ENCODE assay signal across 1 cellular context in genomic region chr17:65137076-65137935, GRCh38.
TF ChIP-seq lines count a peak whose summit lies in the region.

Gene RGS9 (plus strand): TSS chr17:65137370. CDS start chr17:65137541, 171 bp downstream.

TF ChIP-seq in HepG2, 621 proteins besides CTCF, POLR2A, EP300 and RAD21 (continued from another document and continues in another):
- TF ChIP-seq ZNF503 (CRISPR knock-in tag; IDR thresholded peaks at IDR 0.05): no peak
- no peak for TF ChIP-seq DMAP1 (CRISPR knock-in tag; IDR thresholded peaks at IDR 0.05)
- no peak; the same call in 1 of the 2 replicates for TF ChIP-seq MNT (IDR thresholded peaks at IDR 0.05)
- TF ChIP-seq EED (CRISPR knock-in tag; IDR thresholded peaks at IDR 0.05): no peak
- TF ChIP-seq RAD51 (IDR thresholded peaks at IDR 0.05; ENCODE audit: borderline replicate concordance): no peak
- TF ChIP-seq DBP (CRISPR knock-in tag; IDR thresholded peaks at IDR 0.05; ENCODE audit: not compliant biosample characterization): no peak
- no peak for TF ChIP-seq ZNF598 (CRISPR knock-in tag; IDR thresholded peaks at IDR 0.05; ENCODE audit: borderline replicate concordance)
- TF ChIP-seq ZC3H13 (CRISPR knock-in tag; IDR thresholded peaks at IDR 0.05): no peak; the same call in 1 of the 2 replicates
- TF ChIP-seq ZNF775 (CRISPR knock-in tag; IDR thresholded peaks at IDR 0.05; ENCODE audit: borderline replicate concordance): no peak
- peak; percentile 67 for TF ChIP-seq ZGPAT (CRISPR knock-in tag; IDR thresholded peaks at IDR 0.05)
- TF ChIP-seq RBFOX2 (IDR thresholded peaks at IDR 0.05; ENCODE audit: low read depth, low read length): no peak
- no peak for TF ChIP-seq MXI1 (IDR thresholded peaks at IDR 0.05; ENCODE audit: borderline replicate concordance, low read depth, low read length)
- peak; percentile 83 for TF ChIP-seq ZMYM4 (CRISPR knock-in tag; IDR thresholded peaks at IDR 0.05)
- TF ChIP-seq ZNF264 (CRISPR knock-in tag; IDR thresholded peaks at IDR 0.05): no peak
- TF ChIP-seq ZNF260 (CRISPR knock-in tag; IDR thresholded peaks at IDR 0.05; ENCODE audit: borderline replicate concordance, low read depth): no peak
- no peak for TF ChIP-seq HMG20A (CRISPR knock-in tag; IDR thresholded peaks at IDR 0.05; ENCODE audit: borderline replicate concordance)
- TF ChIP-seq PRMT3 (CRISPR knock-in tag; IDR thresholded peaks at IDR 0.05; ENCODE audit: borderline replicate concordance, low read depth): no peak
- TF ChIP-seq XBP1 (CRISPR knock-in tag; IDR thresholded peaks at IDR 0.05): no peak
- no peak for TF ChIP-seq ZNF720 (CRISPR knock-in tag; IDR thresholded peaks at IDR 0.05)
- no peak for TF ChIP-seq ATF1 (CRISPR knock-in tag; IDR thresholded peaks at IDR 0.05)
- no peak for TF ChIP-seq FUBP1 (CRISPR knock-in tag; IDR thresholded peaks at IDR 0.05; ENCODE audit: borderline replicate concordance)
- no peak for TF ChIP-seq RFXANK (CRISPR knock-in tag; IDR thresholded peaks at IDR 0.05)
- no peak for TF ChIP-seq HNRNPH1 (optimal IDR thresholded peaks at IDR 0.05; ENCODE audit: low read depth, low read length)
- TF ChIP-seq TEAD3 (CRISPR knock-in tag; optimal IDR thresholded peaks at IDR 0.05; ENCODE audit: borderline replicate concordance): peak; percentile 54
- no peak for TF ChIP-seq UBTF (CRISPR knock-in tag; IDR thresholded peaks at IDR 0.05)
- no peak for TF ChIP-seq ZFAT (CRISPR knock-in tag; conservative IDR thresholded peaks at IDR 0.05)
- no peak for TF ChIP-seq NFRKB (IDR thresholded peaks at IDR 0.05)
- TF ChIP-seq GMEB2 (CRISPR knock-in tag; IDR thresholded peaks at IDR 0.05; ENCODE audit: low read depth): 0 out of 2 replicates have a peak, but pooled peaks have one; percentile 19
- TF ChIP-seq PHF21A (CRISPR knock-in tag; IDR thresholded peaks at IDR 0.05): peak; percentile 20; the same call in 1 of the 2 replicates
- no peak for TF ChIP-seq SP5 (CRISPR knock-in tag; IDR thresholded peaks at IDR 0.05; ENCODE audit: borderline replicate concordance, low read depth)
- TF ChIP-seq ZFY (CRISPR knock-in tag; IDR thresholded peaks at IDR 0.05): no peak
- no peak for TF ChIP-seq CSRNP1 (CRISPR knock-in tag; IDR thresholded peaks at IDR 0.05)
- no peak for TF ChIP-seq ZFP82 (CRISPR knock-in tag; IDR thresholded peaks at IDR 0.05; ENCODE audit: borderline replicate concordance)
- TF ChIP-seq HES4 (CRISPR knock-in tag; IDR thresholded peaks at IDR 0.05; ENCODE audit: borderline replicate concordance): 0 out of 2 replicates have a peak, but pooled peaks have one; percentile 56
- no peak for TF ChIP-seq LRRFIP1 (CRISPR knock-in tag; conservative IDR thresholded peaks at IDR 0.05)
- no peak for TF ChIP-seq ELK4 (CRISPR knock-in tag; IDR thresholded peaks at IDR 0.05; ENCODE audit: borderline replicate concordance)
- TF ChIP-seq PLRG1 (conservative IDR thresholded peaks at IDR 0.05): no peak
- no peak for TF ChIP-seq ZBTB2 (CRISPR knock-in tag; IDR thresholded peaks at IDR 0.05; ENCODE audit: low read depth)
- TF ChIP-seq E2F2 (CRISPR knock-in tag; IDR thresholded peaks at IDR 0.05; ENCODE audit: borderline replicate concordance): no peak
- TF ChIP-seq BRD4 (CRISPR knock-in tag; IDR thresholded peaks at IDR 0.05): no peak
